Comparison of ENCODE assay signal across 1 cellular context in genomic region chr5:31049461-31049860, GRCh38.
TF ChIP-seq lines count a peak whose summit lies in the region.

No MANE protein-coding gene starts in this region.

TF ChIP-seq in GM23338, 12 proteins besides CTCF, POLR2A, EP300 and RAD21 (continued from another document):
- TF ChIP-seq ZNF331 (CRISPR knock-in tag; IDR thresholded peaks at IDR 0.05; ENCODE audit: low read depth), result no peak
- TF ChIP-seq ZNF462 (CRISPR knock-in tag; IDR thresholded peaks at IDR 0.05), result no peak
